In genomic region chr1:42173155-42173933, GRCh38 we compare ENCODE assay signal across 8 cellular contexts. TPM values are rescaled to one million over a fixed set of nuclear protein-coding genes. Genes with fewer than 3 reads are reported as not detected.
DNase-seq lines count a peak whose midpoint lies in the region; ATAC-seq and TF ChIP-seq lines count a peak whose summit lies in the region.

No MANE protein-coding gene starts in this region.

- H3K36me3 Mint-ChIP-seq in activated CD4-positive, alpha-beta T cell treated with anti-CD3 and anti-CD28 coated beads, Interleukin-2, amount 10 ng/mL, durations not matched to agents 7 days and 5 days (ENCODE audit: low read depth), result peaks cover 2% of the 10 kb centered on the region

- H3K4me1 ChIP-seq in right lobe of liver, result peaks cover 0 to 19% (median 4%) of the 10 kb centered on the region in 4 donors

- peak; percentile 27 for DNase-seq in NCI-H460 (ENCODE audit: extremely low read depth, low read depth)
- peak; percentile 68 for DNase-seq in activated CD4-positive, alpha-beta T cell treated with anti-CD3 and anti-CD28 coated beads, Interleukin-2, amount 10 ng/mL, durations not matched to agents 7 days and 5 days
- DNase-seq in coronary artery (ENCODE audit: low spot score), result peak; percentile 73
- peak in 2 of 3 donors; percentile 72 for DNase-seq in right lobe of liver
- peak; percentile 38 to 59 (median 43) for DNase-seq in stimulated activated CD4-positive, alpha-beta T cell treated with anti-CD3 and anti-CD28 coated beads, TNF-alpha, amount 100 ng/mL, for 48 hours (ENCODE audit: low read depth in 3 of 3)

- ATAC-seq in right lobe of liver (peak; percentile 76 to 86 (median 78)), GM18870 (IDR thresholded peaks at IDR 0.05; ENCODE audit: unreplicated experiment) (no peak)

- no peak overlapping the region for H3K4me3 ChIP-seq in coronary artery
- H3K4me3 ChIP-seq in right lobe of liver, result no peak overlapping the region

- peak; percentile 98 for TF ChIP-seq CTCF in 22Rv1 (IDR thresholded peaks at IDR 0.05)
- peak; percentile 97 for TF ChIP-seq CTCF in coronary artery (IDR thresholded peaks at IDR 0.05)
- TF ChIP-seq CTCF in right lobe of liver (IDR thresholded peaks at IDR 0.05), result peak; percentile 87 to 98 (median 96)

- no peaks in the 10 kb centered on the region for H3K36me3 ChIP-seq in right lobe of liver

- H3K27ac ChIP-seq in 22Rv1, result peak overlapping the region; percentile 36; the same call in 1 of the 2 replicates
- H3K27ac ChIP-seq in coronary artery, result no peak overlapping the region
- peak overlapping the region in 2 of 3 donors; percentile 0 to 8 for H3K27ac ChIP-seq in right lobe of liver

- peak; percentile 16 for TF ChIP-seq POLR2A in GM18951 (IDR thresholded peaks at IDR 0.05; ENCODE audit: extremely low read depth, insufficient read depth, insufficient read length)
- TF ChIP-seq POLR2A in right lobe of liver (IDR thresholded peaks at IDR 0.05), result no peak

- H3K9me3 ChIP-seq in right lobe of liver, result no peaks in the 10 kb centered on the region

- no peak overlapping the region for H3K27ac Mint-ChIP-seq in activated CD4-positive, alpha-beta T cell treated with anti-CD3 and anti-CD28 coated beads, Interleukin-2, amount 10 ng/mL, durations not matched to agents 7 days and 5 days

- 20% methylated on average over 5 of the region's 9 CpGs for WGBS in right lobe of liver (ENCODE audit: insufficient coverage, low coverage, low lambda C conversion rate, missing lambda C conversion rate)

- CTCF ChIA-PET in activated CD4-positive, alpha-beta T cell treated with anti-CD3 and anti-CD28 coated beads, Interleukin-2, amount 10 ng/mL, durations not matched to agents 7 days and 5 days (lab: Charles Lee), result interaction anchor here (0.6 to 3.1 kb wide), 14 partner anchors 9 to 700 kb away, joined by 3 to 12 read pairs (median 4); partner anchors contain the start of genes C1orf50, GUCA2A, P3H1 and RIMKLA

- H3K4me3 Mint-ChIP-seq in activated CD4-positive, alpha-beta T cell treated with anti-CD3 and anti-CD28 coated beads, Interleukin-2, amount 10 ng/mL, durations not matched to agents 7 days and 5 days, result no peak overlapping the region

- intact Hi-C loops in right lobe of liver (cut with DNase I), result loop anchor here in 1 of 2 donors (10.0 kb wide), 1 partner anchor 161 kb away; the partner anchor contains the start of gene FOXJ3

- no peaks in the 10 kb centered on the region for H3K27me3 ChIP-seq in right lobe of liver

- in situ Hi-C loops in GM18951 (cut with MboI; ENCODE audit: low sequenced_read_pairs, unreplicated experiment), result no loop called here

- no peaks in the 10 kb centered on the region for H3K4me1 Mint-ChIP-seq in activated CD4-positive, alpha-beta T cell treated with anti-CD3 and anti-CD28 coated beads, Interleukin-2, amount 10 ng/mL, durations not matched to agents 7 days and 5 days

- H3K9me3 Mint-ChIP-seq in activated CD4-positive, alpha-beta T cell treated with anti-CD3 and anti-CD28 coated beads, Interleukin-2, amount 10 ng/mL, durations not matched to agents 7 days and 5 days, result no peaks in the 10 kb centered on the region

- H3K27me3 Mint-ChIP-seq in activated CD4-positive, alpha-beta T cell treated with anti-CD3 and anti-CD28 coated beads, Interleukin-2, amount 10 ng/mL, durations not matched to agents 7 days and 5 days, result no peaks in the 10 kb centered on the region

- POLR2A ChIA-PET in activated CD4-positive, alpha-beta T cell treated with anti-CD3 and anti-CD28 coated beads, Interleukin-2, amount 10 ng/mL, durations not matched to agents 7 days and 5 days (lab: Charles Lee), result interaction anchor here (0.6 kb wide), 1 partner anchor 291 kb away, joined by 5 read pairs; no protein-coding TSS in a partner anchor

RNA-seq across cellular contexts. Expression of gene GUCA2A, which starts 8.8 kb away (rescaled TPM):
- not detected in 2 replicates for total RNA-seq in NCI-H460 (2014; rRNA removed; shearing (Covaris generic))
- polyA plus RNA-seq in NCI-H460 (2014; cell fraction: nucleus; rRNA removed), result not detected in 2 replicates
- total RNA-seq in activated CD4-positive, alpha-beta T cell treated with anti-CD3 and anti-CD28 coated beads, Interleukin-2, amount 10 ng/mL, durations not matched to agents 7 days and 5 days, result not detected
- not detected for total RNA-seq in right lobe of liver

RNA-seq across cellular contexts. Expression of gene GUCA2B, which starts 20.1 kb away (rescaled TPM):
- total RNA-seq in NCI-H460 (2014; rRNA removed; shearing (Covaris generic)), result not detected in 2 replicates
- not detected in 2 replicates for polyA plus RNA-seq in NCI-H460 (2014; cell fraction: nucleus; rRNA removed)
- total RNA-seq in activated CD4-positive, alpha-beta T cell treated with anti-CD3 and anti-CD28 coated beads, Interleukin-2, amount 10 ng/mL, durations not matched to agents 7 days and 5 days, result not detected
- 1 to 10 TPM in 4 of 6 experiments, not detected in 2; 1.8 to 3.3 (median 2.7) TPM for total RNA-seq in right lobe of liver

Comparison
In these comparisons a context has a peak if more than half of its experiments do, and no peak if none do; other contexts are left out.
1. H3K27ac ChIP-seq: peak in 22Rv1 (single experiment) and right lobe of liver (2 of 3); none in coronary artery (0 of 2).
2. Peak in every context shown above with its lines, with median percentiles within 50 percentile points of each other: CTCF ChIP-seq and DNase-seq.